10 cellular contexts compared by ENCODE assay signal in genomic region chr19:38564981-38565685, GRCh38. TPM values are rescaled to one million over a fixed set of nuclear protein-coding genes. Genes with fewer than 3 reads are reported as not detected.
DNase-seq lines count a peak whose midpoint lies in the region; ATAC-seq lines count a peak whose summit lies in the region.
"Had no signal": no experiment of that assay in that cellular context is flagged by ENCODE, and none has a peak within 500 bp of the region (broad histone marks: within the 10 kb centered on the region; RNA-seq: fewer than 3 reads in every experiment).

No MANE protein-coding gene starts in this region.

- no peak overlapping the region for H3K27ac Mint-ChIP-seq in T-helper 1 cell treated with Interleukin-12 subunit alpha and Interleukin-12 subunit beta and Interleukin-4 antibody, amounts not matched to agents 30 μg/mL and 1 μg/mL, for 36 hours
- H3K27ac Mint-ChIP-seq in stimulated activated effector memory CD8-positive, alpha-beta T cell treated with anti-CD3 and anti-CD28 coated beads, Interleukin-12 subunit alpha, Interleukin-12 subunit beta, amount 100 ng/mL, for 72 hours: peak overlapping the region; percentile 77

- no peak overlapping the region for H3K27ac ChIP-seq in ectodermal cell (ENCODE audit: insufficient read depth, low read depth, low read length, poor library complexity, severe bottlenecking)
- H3K27ac ChIP-seq: KMS-11 had no signal

- H3K4me1 ChIP-seq in ectodermal cell (ENCODE audit: control insufficient read depth, insufficient read depth, low read length): no peaks in the 10 kb centered on the region

- no peaks in the 10 kb centered on the region for H3K36me3 ChIP-seq in ectodermal cell (ENCODE audit: control insufficient read depth, insufficient read depth, low read length)

- H3K36me3 Mint-ChIP-seq in T-helper 1 cell treated with Interleukin-12 subunit alpha and Interleukin-12 subunit beta and Interleukin-4 antibody, amounts not matched to agents 30 μg/mL and 1 μg/mL, for 36 hours (ENCODE audit: low read depth): peaks cover 2% of the 10 kb centered on the region
- peaks cover 54% of the 10 kb centered on the region for H3K36me3 Mint-ChIP-seq in stimulated activated effector memory CD8-positive, alpha-beta T cell treated with anti-CD3 and anti-CD28 coated beads, Interleukin-12 subunit alpha, Interleukin-12 subunit beta, amount 100 ng/mL, for 72 hours

- 17% methylated on average over 111 of the region's 111 CpGs for WGBS in ectodermal cell, 2 experiments

- peak overlapping the region; percentile 54 for H3K4me3 Mint-ChIP-seq in T-helper 1 cell treated with Interleukin-12 subunit alpha and Interleukin-12 subunit beta and Interleukin-4 antibody, amounts not matched to agents 30 μg/mL and 1 μg/mL, for 36 hours
- H3K4me3 Mint-ChIP-seq in stimulated activated effector memory CD8-positive, alpha-beta T cell treated with anti-CD3 and anti-CD28 coated beads, Interleukin-12 subunit alpha, Interleukin-12 subunit beta, amount 100 ng/mL, for 72 hours: peak overlapping the region; percentile 64

- H3K4me3 ChIP-seq in ectodermal cell (ENCODE audit: insufficient read depth, low read depth, low read length): peak overlapping the region; percentile 23

- peak; percentile 64 for ATAC-seq in stimulated activated effector memory CD8-positive, alpha-beta T cell treated with anti-CD3 and anti-CD28 coated beads, Interleukin-12 subunit alpha, Interleukin-12 subunit beta, amount 100 ng/mL, for 72 hours

- peaks cover 16% of the 10 kb centered on the region for H3K4me1 Mint-ChIP-seq in T-helper 1 cell treated with Interleukin-12 subunit alpha and Interleukin-12 subunit beta and Interleukin-4 antibody, amounts not matched to agents 30 μg/mL and 1 μg/mL, for 36 hours (ENCODE audit: low read depth)
- H3K4me1 Mint-ChIP-seq in stimulated activated effector memory CD8-positive, alpha-beta T cell treated with anti-CD3 and anti-CD28 coated beads, Interleukin-12 subunit alpha, Interleukin-12 subunit beta, amount 100 ng/mL, for 72 hours: peaks cover 33% of the 10 kb centered on the region

- H3K9me3 Mint-ChIP-seq in T-helper 1 cell treated with Interleukin-12 subunit alpha and Interleukin-12 subunit beta and Interleukin-4 antibody, amounts not matched to agents 30 μg/mL and 1 μg/mL, for 36 hours: no peaks in the 10 kb centered on the region
- no peaks in the 10 kb centered on the region for H3K9me3 Mint-ChIP-seq in stimulated activated effector memory CD8-positive, alpha-beta T cell treated with anti-CD3 and anti-CD28 coated beads, Interleukin-12 subunit alpha, Interleukin-12 subunit beta, amount 100 ng/mL, for 72 hours

- peaks cover 26% of the 10 kb centered on the region for H3K27me3 ChIP-seq in ectodermal cell (ENCODE audit: control insufficient read depth, insufficient read depth, low read length, poor library complexity, severe bottlenecking)

- DNase-seq in NOMO-1 (lab: John Stamatoyannopoulos, UW; ENCODE audit: unreplicated experiment in 2 of 2): peak; percentile 42 to 61
- no peak for DNase-seq in NOMO-1 treated with DMSO at 0.1 percent for 48 hours (lab: John Stamatoyannopoulos, UW; ENCODE audit: unreplicated experiment)
- peak in 1 of 2 donors; percentile 62 for DNase-seq in stimulated activated effector memory CD8-positive, alpha-beta T cell treated with anti-CD3 and anti-CD28 coated beads, Interleukin-12 subunit alpha, Interleukin-12 subunit beta, amount 100 ng/mL, for 72 hours (ENCODE audit: low spot score in 2 of 2)
- DNase-seq in amniotic stem cell (lab: John Stamatoyannopoulos, UW): no peak
- DNase-seq in cerebellar nuclear complex (lab: John Stamatoyannopoulos, UW): no peak
- no peak for DNase-seq in Ammon's horn (ENCODE audit: low spot score)
- DNase-seq: nucleus accumbens had no signal

- H3K27me3 Mint-ChIP-seq in T-helper 1 cell treated with Interleukin-12 subunit alpha and Interleukin-12 subunit beta and Interleukin-4 antibody, amounts not matched to agents 30 μg/mL and 1 μg/mL, for 36 hours (ENCODE audit: low read depth): peaks cover 41% of the 10 kb centered on the region

- H3K9me3 ChIP-seq in ectodermal cell (ENCODE audit: control insufficient read depth, low read length): no peaks in the 10 kb centered on the region

RNA-seq across cellular contexts. Expression of gene MAP4K1, which starts 52.6 kb away (rescaled TPM):
- 8.0 TPM for polyA plus RNA-seq in ectodermal cell (2013, experiment 1 of 4)
- 10.7 TPM for polyA plus RNA-seq in ectodermal cell (2013, experiment 2 of 4)
- polyA plus RNA-seq in ectodermal cell (2013, experiment 3 of 4): 8.0 TPM
- polyA plus RNA-seq in ectodermal cell (2013, experiment 4 of 4): 2.9 TPM

RNA-seq across cellular contexts. Expression of gene EIF3K, which starts 53.9 kb away (rescaled TPM):
- 290 TPM for polyA plus RNA-seq in ectodermal cell (2013, experiment 1 of 4)
- polyA plus RNA-seq in ectodermal cell (2013, experiment 2 of 4): 283 TPM
- 259 TPM for polyA plus RNA-seq in ectodermal cell (2013, experiment 3 of 4)
- polyA plus RNA-seq in ectodermal cell (2013, experiment 4 of 4): 285 TPM

Comparison
In these comparisons a context has a peak if more than half of its experiments do, and no peak if none do; other contexts are left out.
1. DNase-seq: peak in NOMO-1 (2 of 2); none in NOMO-1 treated with DMSO at 0.1 percent for 48 hours (single experiment), amniotic stem cell (single experiment), cerebellar nuclear complex (0 of 2) and Ammon's horn (single experiment).